1 cellular context compared by ENCODE assay signal in the genomic region with DNA sequence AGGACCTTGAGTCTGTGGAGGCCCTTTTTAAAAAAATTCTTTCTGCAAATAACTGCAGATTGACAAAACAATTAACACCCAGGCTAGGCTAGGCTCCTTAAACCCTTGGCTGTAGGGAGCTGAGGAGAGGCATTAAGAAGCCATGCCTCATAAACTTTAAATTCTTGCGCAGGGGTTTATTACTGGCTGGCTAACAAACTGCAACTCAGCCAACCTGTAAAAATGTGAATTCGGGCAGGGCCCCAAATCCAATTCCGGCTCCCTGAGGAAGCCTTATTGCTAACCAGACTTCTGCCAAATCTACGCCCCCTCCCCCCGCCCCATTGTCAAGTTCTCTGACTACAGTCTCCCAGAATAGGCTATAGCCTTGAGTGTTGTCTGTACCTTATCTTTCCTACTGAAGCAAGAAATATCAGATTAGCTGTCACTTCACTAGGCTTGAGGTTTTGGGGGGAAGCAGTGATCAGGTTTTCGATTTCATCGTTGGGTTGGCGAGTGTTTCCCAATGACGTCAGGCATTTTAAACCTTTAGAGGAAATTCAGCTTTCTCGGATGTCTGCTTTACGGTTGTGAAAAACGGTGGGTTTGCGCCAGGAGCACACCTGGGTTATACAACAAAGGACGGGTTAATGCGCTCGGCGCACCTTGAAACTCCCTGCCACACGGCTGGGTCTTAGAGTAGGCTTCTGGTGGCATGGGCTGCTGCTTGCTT.
TF ChIP-seq lines count a peak whose summit lies in the region.

No MANE protein-coding gene starts in this region.

TF ChIP-seq in GM23338, 12 proteins besides CTCF, POLR2A, EP300 and RAD21:
- TF ChIP-seq ZNF114 (CRISPR knock-in tag; IDR thresholded peaks at IDR 0.05) (no peak), NANOG (IDR thresholded peaks at IDR 0.05; ENCODE audit: borderline replicate concordance) (no peak), ZNF331 (CRISPR knock-in tag; IDR thresholded peaks at IDR 0.05; ENCODE audit: low read depth) (no peak), POLR2AphosphoS5 (IDR thresholded peaks at IDR 0.05; ENCODE audit: low read depth) (no peak), EZH2phosphoT487 (IDR thresholded peaks at IDR 0.05; ENCODE audit: unreplicated experiment) (no peak), CREB1 (CRISPR knock-in tag; IDR thresholded peaks at IDR 0.05; ENCODE audit: low read depth) (no peak), JUNB (IDR thresholded peaks at IDR 0.05; ENCODE audit: unreplicated experiment) (no peak), EZH2 (IDR thresholded peaks at IDR 0.05; ENCODE audit: low read depth, unreplicated experiment) (no peak), STAT1 (IDR thresholded peaks at IDR 0.05; ENCODE audit: unreplicated experiment) (no peak)
- TF ChIP-seq, protein P1, sequence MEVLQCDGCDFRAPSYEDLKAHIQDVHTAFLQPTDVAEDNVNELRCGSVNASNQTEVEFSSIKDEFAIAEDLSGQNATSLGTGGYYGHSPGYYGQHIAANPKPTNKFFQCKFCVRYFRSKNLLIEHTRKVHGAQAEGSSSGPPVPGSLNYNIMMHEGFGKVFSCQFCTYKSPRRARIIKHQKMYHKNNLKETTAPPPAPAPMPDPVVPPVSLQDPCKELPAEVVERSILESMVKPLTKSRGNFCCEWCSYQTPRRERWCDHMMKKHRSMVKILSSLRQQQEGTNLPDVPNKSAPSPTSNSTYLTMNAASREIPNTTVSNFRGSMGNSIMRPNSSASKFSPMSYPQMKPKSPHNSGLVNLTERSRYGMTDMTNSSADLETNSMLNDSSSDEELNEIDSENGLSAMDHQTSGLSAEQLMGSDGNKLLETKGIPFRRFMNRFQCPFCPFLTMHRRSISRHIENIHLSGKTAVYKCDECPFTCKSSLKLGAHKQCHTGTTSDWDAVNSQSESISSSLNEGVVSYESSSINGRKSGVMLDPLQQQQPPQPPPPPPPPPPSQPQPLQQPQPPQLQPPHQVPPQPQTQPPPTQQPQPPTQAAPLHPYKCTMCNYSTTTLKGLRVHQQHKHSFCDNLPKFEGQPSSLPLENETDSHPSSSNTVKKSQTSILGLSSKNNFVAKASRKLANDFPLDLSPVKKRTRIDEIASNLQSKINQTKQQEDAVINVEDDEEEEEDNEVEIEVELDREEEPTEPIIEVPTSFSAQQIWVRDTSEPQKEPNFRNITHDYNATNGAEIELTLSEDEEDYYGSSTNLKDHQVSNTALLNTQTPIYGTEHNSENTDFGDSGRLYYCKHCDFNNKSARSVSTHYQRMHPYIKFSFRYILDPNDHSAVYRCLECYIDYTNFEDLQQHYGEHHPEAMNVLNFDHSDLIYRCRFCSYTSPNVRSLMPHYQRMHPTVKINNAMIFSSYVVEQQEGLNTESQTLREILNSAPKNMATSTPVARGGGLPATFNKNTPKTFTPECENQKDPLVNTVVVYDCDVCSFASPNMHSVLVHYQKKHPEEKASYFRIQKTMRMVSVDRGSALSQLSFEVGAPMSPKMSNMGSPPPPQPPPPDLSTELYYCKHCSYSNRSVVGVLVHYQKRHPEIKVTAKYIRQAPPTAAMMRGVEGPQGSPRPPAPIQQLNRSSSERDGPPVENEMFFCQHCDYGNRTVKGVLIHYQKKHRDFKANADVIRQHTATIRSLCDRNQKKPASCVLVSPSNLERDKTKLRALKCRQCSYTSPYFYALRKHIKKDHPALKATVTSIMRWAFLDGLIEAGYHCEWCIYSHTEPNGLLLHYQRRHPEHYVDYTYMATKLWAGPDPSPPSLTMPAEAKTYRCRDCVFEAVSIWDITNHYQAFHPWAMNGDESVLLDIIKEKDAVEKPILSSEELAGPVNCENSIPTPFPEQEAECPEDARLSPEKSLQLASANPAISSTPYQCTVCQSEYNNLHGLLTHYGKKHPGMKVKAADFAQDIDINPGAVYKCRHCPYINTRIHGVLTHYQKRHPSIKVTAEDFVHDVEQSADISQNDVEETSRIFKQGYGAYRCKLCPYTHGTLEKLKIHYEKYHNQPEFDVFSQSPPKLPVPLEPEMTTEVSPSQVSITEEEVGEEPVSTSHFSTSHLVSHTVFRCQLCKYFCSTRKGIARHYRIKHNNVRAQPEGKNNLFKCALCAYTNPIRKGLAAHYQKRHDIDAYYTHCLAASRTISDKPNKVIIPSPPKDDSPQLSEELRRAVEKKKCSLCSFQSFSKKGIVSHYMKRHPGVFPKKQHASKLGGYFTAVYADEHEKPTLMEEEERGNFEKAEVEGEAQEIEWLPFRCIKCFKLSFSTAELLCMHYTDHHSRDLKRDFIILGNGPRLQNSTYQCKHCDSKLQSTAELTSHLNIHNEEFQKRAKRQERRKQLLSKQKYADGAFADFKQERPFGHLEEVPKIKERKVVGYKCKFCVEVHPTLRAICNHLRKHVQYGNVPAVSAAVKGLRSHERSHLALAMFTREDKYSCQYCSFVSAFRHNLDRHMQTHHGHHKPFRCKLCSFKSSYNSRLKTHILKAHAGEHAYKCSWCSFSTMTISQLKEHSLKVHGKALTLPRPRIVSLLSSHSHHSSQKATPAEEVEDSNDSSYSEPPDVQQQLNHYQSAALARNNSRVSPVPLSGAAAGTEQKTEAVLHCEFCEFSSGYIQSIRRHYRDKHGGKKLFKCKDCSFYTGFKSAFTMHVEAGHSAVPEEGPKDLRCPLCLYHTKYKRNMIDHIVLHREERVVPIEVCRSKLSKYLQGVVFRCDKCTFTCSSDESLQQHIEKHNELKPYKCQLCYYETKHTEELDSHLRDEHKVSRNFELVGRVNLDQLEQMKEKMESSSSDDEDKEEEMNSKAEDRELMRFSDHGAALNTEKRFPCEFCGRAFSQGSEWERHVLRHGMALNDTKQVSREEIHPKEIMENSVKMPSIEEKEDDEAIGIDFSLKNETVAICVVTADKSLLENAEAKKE (CRISPR knock-in tag; IDR thresholded peaks at IDR 0.05), result no peak
- TF ChIP-seq, protein P2, sequence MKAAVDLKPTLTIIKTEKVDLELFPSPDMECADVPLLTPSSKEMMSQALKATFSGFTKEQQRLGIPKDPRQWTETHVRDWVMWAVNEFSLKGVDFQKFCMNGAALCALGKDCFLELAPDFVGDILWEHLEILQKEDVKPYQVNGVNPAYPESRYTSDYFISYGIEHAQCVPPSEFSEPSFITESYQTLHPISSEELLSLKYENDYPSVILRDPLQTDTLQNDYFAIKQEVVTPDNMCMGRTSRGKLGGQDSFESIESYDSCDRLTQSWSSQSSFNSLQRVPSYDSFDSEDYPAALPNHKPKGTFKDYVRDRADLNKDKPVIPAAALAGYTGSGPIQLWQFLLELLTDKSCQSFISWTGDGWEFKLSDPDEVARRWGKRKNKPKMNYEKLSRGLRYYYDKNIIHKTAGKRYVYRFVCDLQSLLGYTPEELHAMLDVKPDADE (IDR thresholded peaks at IDR 0.05), result no peak
- TF ChIP-seq, protein P3, sequence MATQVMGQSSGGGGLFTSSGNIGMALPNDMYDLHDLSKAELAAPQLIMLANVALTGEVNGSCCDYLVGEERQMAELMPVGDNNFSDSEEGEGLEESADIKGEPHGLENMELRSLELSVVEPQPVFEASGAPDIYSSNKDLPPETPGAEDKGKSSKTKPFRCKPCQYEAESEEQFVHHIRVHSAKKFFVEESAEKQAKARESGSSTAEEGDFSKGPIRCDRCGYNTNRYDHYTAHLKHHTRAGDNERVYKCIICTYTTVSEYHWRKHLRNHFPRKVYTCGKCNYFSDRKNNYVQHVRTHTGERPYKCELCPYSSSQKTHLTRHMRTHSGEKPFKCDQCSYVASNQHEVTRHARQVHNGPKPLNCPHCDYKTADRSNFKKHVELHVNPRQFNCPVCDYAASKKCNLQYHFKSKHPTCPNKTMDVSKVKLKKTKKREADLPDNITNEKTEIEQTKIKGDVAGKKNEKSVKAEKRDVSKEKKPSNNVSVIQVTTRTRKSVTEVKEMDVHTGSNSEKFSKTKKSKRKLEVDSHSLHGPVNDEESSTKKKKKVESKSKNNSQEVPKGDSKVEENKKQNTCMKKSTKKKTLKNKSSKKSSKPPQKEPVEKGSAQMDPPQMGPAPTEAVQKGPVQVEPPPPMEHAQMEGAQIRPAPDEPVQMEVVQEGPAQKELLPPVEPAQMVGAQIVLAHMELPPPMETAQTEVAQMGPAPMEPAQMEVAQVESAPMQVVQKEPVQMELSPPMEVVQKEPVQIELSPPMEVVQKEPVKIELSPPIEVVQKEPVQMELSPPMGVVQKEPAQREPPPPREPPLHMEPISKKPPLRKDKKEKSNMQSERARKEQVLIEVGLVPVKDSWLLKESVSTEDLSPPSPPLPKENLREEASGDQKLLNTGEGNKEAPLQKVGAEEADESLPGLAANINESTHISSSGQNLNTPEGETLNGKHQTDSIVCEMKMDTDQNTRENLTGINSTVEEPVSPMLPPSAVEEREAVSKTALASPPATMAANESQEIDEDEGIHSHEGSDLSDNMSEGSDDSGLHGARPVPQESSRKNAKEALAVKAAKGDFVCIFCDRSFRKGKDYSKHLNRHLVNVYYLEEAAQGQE (IDR thresholded peaks at IDR 0.05; ENCODE audit: unreplicated experiment), result no peak
